ENCODE assay signal across 8 cellular contexts in genomic region chr19:5977222-5977784, GRCh38. TPM values are rescaled to one million over a fixed set of nuclear protein-coding genes. Genes with fewer than 3 reads are reported as not detected.
DNase-seq lines count a peak whose midpoint lies in the region; ATAC-seq, FAIRE-seq and TF ChIP-seq lines count a peak whose summit lies in the region.

No MANE protein-coding gene starts in this region.

- FAIRE-seq in GM12891 (lab: Jason Lieb, UNC): peak; percentile 45

- H3K4me1 ChIP-seq in HUES48 (ENCODE audit: control insufficient read depth, insufficient read depth, low read length) (peaks cover 5% of the 10 kb centered on the region; the same call in 1 of the 2 replicates), muscle layer of colon (ENCODE audit: insufficient read depth, low read length) (peaks cover 51% of the 10 kb centered on the region)

- DNase-seq in GM12891 (ENCODE audit: insufficient read length, low spot score) (no peak), caudate nucleus (lab: John Stamatoyannopoulos, UW) (peak in 3 of 61 donors; percentile 21 to 43 (median 36)), DMS114 treated with DMSO at 0.1 percent for 48 hours (lab: John Stamatoyannopoulos, UW; ENCODE audit: unreplicated experiment) (no peak), MV-4-11 (lab: John Stamatoyannopoulos, UW) (no peak)

- H3K27me3 ChIP-seq in HUES48 (ENCODE audit: control insufficient read depth, insufficient read depth, low read length): no peaks in the 10 kb centered on the region
- H3K27me3 ChIP-seq in muscle layer of colon (ENCODE audit: control insufficient read depth in 1 of 2, insufficient read depth in 2 of 2, low read length in 2 of 2): no peaks in the 10 kb centered on the region

- H3K9me3 ChIP-seq in HUES48 (ENCODE audit: control insufficient read depth, insufficient read depth, low read length): no peaks in the 10 kb centered on the region
- no peaks in the 10 kb centered on the region for H3K9me3 ChIP-seq in muscle layer of colon (ENCODE audit: low read length)

- H3K4me3 ChIP-seq in HUES48 (ENCODE audit: low read depth, low read length) (peak overlapping the region; percentile 94), muscle layer of colon (ENCODE audit: low read depth in 1 of 2, low read length in 2 of 2) (peak overlapping the region; percentile 81 to 97)

- H3K27ac ChIP-seq in HUES48 (ENCODE audit: low read depth, low read length) (peak overlapping the region; percentile 90), caudate nucleus (ENCODE audit: low read depth, low read length) (peak overlapping the region; percentile 86), muscle layer of colon (ENCODE audit: low read depth, low read length) (peak overlapping the region; percentile 79)

- no peak for ATAC-seq in GM19351 (IDR thresholded peaks at IDR 0.05; ENCODE audit: unreplicated experiment)
- no peak for ATAC-seq in GM18858 (IDR thresholded peaks at IDR 0.05; ENCODE audit: unreplicated experiment)

- H3K36me3 ChIP-seq in HUES48 (ENCODE audit: control insufficient read depth, insufficient read depth, low read length) (peaks cover 27% of the 10 kb centered on the region), muscle layer of colon (ENCODE audit: insufficient read depth, low read length) (peaks cover 20% of the 10 kb centered on the region)

- H3K9ac ChIP-seq in HUES48 (ENCODE audit: low read depth, low read length) (peak overlapping the region; percentile 85), muscle layer of colon (ENCODE audit: low read length) (peak overlapping the region; percentile 50)

- no peak for TF ChIP-seq POLR2A in GM12891 (IDR thresholded peaks at IDR 0.05; ENCODE audit: low read depth, low read length)

TF ChIP-seq in GM12891, 5 proteins besides CTCF, POLR2A, EP300 and RAD21:
- TF ChIP-seq PAX5 (IDR thresholded peaks at IDR 0.05; ENCODE audit: insufficient read depth, low read length, severe bottlenecking) (no peak), POU2F2 (IDR thresholded peaks at IDR 0.05; ENCODE audit: low read depth, low read length) (no peak), TAF1 (IDR thresholded peaks at IDR 0.05; ENCODE audit: low read depth, low read length) (no peak), POLR2AphosphoS5 (IDR thresholded peaks at IDR 0.05; ENCODE audit: low read depth, low read length) (no peak), SPI1 (IDR thresholded peaks at IDR 0.05; ENCODE audit: low read depth, low read length) (no peak)
TF ChIP-seq in GM12891: peak in this region for 0.

RNA-seq across cellular contexts. Expression of gene RANBP3, which starts 0.6 kb away (rescaled TPM):
- polyA plus RNA-seq in GM12891 (2012; ENCODE audit: low read depth, missing spikeins): 40.5 TPM
